ENCODE assay signal across 1 cellular context in genomic region chr7:104207731-104208420, GRCh38.
A peak's percentile ranks its signal among the peaks of the same experiment; 100 is the strongest.
TF ChIP-seq lines count a peak whose summit lies in the region.

ORC5 (minus strand) TSS chr7:104208013; CDS start chr7:104207904, 109 bp downstream.

TF ChIP-seq in HepG2, 621 proteins besides CTCF, POLR2A, EP300 and RAD21 (continued from another document and continues in another):
- TF ChIP-seq, protein P1, sequence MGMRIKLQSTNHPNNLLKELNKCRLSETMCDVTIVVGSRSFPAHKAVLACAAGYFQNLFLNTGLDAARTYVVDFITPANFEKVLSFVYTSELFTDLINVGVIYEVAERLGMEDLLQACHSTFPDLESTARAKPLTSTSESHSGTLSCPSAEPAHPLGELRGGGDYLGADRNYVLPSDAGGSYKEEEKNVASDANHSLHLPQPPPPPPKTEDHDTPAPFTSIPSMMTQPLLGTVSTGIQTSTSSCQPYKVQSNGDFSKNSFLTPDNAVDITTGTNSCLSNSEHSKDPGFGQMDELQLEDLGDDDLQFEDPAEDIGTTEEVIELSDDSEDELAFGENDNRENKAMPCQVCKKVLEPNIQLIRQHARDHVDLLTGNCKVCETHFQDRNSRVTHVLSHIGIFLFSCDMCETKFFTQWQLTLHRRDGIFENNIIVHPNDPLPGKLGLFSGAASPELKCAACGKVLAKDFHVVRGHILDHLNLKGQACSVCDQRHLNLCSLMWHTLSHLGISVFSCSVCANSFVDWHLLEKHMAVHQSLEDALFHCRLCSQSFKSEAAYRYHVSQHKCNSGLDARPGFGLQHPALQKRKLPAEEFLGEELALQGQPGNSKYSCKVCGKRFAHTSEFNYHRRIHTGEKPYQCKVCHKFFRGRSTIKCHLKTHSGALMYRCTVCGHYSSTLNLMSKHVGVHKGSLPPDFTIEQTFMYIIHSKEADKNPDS (CRISPR knock-in tag; IDR thresholded peaks at IDR 0.05): no peak
- TF ChIP-seq ZNF672 (CRISPR knock-in tag; IDR thresholded peaks at IDR 0.05): no peak
- TF ChIP-seq HNF4A (CRISPR knock-in tag; IDR thresholded peaks at IDR 0.05): no peak; the same call in 1 of the 2 replicates
- TF ChIP-seq ZNF549 (CRISPR knock-in tag; IDR thresholded peaks at IDR 0.05): no peak
- 0 out of 2 replicates have a peak, but pooled peaks have one; percentile 45 for TF ChIP-seq ESRRA (CRISPR knock-in tag; IDR thresholded peaks at IDR 0.05; ENCODE audit: low read depth)
- TF ChIP-seq DNMT1 (CRISPR knock-in tag; IDR thresholded peaks at IDR 0.05): peak; percentile 45; the same call in 1 of the 2 replicates
- TF ChIP-seq NONO (IDR thresholded peaks at IDR 0.05): no peak
- TF ChIP-seq NONO (CRISPR knock-in tag; conservative IDR thresholded peaks at IDR 0.05): peak; percentile 80
- TF ChIP-seq, protein P2, sequence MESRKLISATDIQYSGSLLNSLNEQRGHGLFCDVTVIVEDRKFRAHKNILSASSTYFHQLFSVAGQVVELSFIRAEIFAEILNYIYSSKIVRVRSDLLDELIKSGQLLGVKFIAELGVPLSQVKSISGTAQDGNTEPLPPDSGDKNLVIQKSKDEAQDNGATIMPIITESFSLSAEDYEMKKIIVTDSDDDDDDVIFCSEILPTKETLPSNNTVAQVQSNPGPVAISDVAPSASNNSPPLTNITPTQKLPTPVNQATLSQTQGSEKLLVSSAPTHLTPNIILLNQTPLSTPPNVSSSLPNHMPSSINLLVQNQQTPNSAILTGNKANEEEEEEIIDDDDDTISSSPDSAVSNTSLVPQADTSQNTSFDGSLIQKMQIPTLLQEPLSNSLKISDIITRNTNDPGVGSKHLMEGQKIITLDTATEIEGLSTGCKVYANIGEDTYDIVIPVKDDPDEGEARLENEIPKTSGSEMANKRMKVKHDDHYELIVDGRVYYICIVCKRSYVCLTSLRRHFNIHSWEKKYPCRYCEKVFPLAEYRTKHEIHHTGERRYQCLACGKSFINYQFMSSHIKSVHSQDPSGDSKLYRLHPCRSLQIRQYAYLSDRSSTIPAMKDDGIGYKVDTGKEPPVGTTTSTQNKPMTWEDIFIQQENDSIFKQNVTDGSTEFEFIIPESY (CRISPR knock-in tag; IDR thresholded peaks at IDR 0.05): 0 out of 2 replicates have a peak, but pooled peaks have one; percentile 22
- TF ChIP-seq BCLAF1 (IDR thresholded peaks at IDR 0.05): no peak
- TF ChIP-seq POGK (CRISPR knock-in tag; conservative IDR thresholded peaks at IDR 0.05): peak; percentile 82
- peak in 1 of 2 experiments; percentile 50; a peak in 1 of 4 replicates for TF ChIP-seq REST (IDR thresholded peaks at IDR 0.05; ENCODE audit: borderline replicate concordance in 1 of 2, low read depth in 1 of 2, low read length in 2 of 2)
- TF ChIP-seq EZH2 (conservative IDR thresholded peaks at IDR 0.05; ENCODE audit: low read depth, low read length): no peak
- TF ChIP-seq ZBTB8A (CRISPR knock-in tag; IDR thresholded peaks at IDR 0.05; ENCODE audit: borderline replicate concordance, low read depth): no peak
- TF ChIP-seq KLF6 (CRISPR knock-in tag; IDR thresholded peaks at IDR 0.05): peak; percentile 42; the same call in 1 of the 2 replicates
- TF ChIP-seq, protein P3, sequence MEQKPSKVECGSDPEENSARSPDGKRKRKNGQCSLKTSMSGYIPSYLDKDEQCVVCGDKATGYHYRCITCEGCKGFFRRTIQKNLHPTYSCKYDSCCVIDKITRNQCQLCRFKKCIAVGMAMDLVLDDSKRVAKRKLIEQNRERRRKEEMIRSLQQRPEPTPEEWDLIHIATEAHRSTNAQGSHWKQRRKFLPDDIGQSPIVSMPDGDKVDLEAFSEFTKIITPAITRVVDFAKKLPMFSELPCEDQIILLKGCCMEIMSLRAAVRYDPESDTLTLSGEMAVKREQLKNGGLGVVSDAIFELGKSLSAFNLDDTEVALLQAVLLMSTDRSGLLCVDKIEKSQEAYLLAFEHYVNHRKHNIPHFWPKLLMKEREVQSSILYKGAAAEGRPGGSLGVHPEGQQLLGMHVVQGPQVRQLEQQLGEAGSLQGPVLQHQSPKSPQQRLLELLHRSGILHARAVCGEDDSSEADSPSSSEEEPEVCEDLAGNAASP (CRISPR knock-in tag; IDR thresholded peaks at IDR 0.05; ENCODE audit: borderline replicate concordance): no peak
- TF ChIP-seq ZBTB3 (CRISPR knock-in tag; IDR thresholded peaks at IDR 0.05; ENCODE audit: borderline replicate concordance, low read depth): peak; percentile 66; the same call in 1 of the 2 replicates
- TF ChIP-seq HNRNPH1 (optimal IDR thresholded peaks at IDR 0.05; ENCODE audit: low read depth, low read length): no peak
- TF ChIP-seq E2F2 (CRISPR knock-in tag; IDR thresholded peaks at IDR 0.05; ENCODE audit: borderline replicate concordance): no peak
- no peak for TF ChIP-seq RFX1 (IDR thresholded peaks at IDR 0.05)
- 0 out of 2 replicates have a peak, but pooled peaks have one; percentile 42 for TF ChIP-seq AHR (CRISPR knock-in tag; IDR thresholded peaks at IDR 0.05)
- no peak for TF ChIP-seq ATF6 (CRISPR knock-in tag; conservative IDR thresholded peaks at IDR 0.05)
- TF ChIP-seq ARNT (IDR thresholded peaks at IDR 0.05): no peak
- TF ChIP-seq, protein P4, sequence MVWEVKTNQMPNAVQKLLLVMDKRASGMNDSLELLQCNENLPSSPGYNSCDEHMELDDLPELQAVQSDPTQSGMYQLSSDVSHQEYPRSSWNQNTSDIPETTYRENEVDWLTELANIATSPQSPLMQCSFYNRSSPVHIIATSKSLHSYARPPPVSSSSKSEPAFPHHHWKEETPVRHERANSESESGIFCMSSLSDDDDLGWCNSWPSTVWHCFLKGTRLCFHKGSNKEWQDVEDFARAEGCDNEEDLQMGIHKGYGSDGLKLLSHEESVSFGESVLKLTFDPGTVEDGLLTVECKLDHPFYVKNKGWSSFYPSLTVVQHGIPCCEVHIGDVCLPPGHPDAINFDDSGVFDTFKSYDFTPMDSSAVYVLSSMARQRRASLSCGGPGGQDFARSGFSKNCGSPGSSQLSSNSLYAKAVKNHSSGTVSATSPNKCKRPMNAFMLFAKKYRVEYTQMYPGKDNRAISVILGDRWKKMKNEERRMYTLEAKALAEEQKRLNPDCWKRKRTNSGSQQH (CRISPR knock-in tag; IDR thresholded peaks at IDR 0.05; ENCODE audit: low read depth): no peak; the same call in 1 of the 2 replicates
- TF ChIP-seq HIVEP1 (CRISPR knock-in tag; IDR thresholded peaks at IDR 0.05): peak; percentile 56; the same call in 1 of the 2 replicates
- TF ChIP-seq, protein P5, sequence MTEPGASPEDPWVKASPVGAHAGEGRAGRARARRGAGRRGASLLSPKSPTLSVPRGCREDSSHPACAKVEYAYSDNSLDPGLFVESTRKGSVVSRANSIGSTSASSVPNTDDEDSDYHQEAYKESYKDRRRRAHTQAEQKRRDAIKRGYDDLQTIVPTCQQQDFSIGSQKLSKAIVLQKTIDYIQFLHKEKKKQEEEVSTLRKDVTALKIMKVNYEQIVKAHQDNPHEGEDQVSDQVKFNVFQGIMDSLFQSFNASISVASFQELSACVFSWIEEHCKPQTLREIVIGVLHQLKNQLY (CRISPR knock-in tag; IDR thresholded peaks at IDR 0.05): peak; percentile 31; the same call in 1 of the 2 replicates
- no peak for TF ChIP-seq ZBTB42 (CRISPR knock-in tag; IDR thresholded peaks at IDR 0.05)
- no peak for TF ChIP-seq ZFP37 (CRISPR knock-in tag; IDR thresholded peaks at IDR 0.05; ENCODE audit: borderline replicate concordance)
- 0 out of 2 replicates have a peak, but pooled peaks have one; percentile 35 for TF ChIP-seq NR0B2 (CRISPR knock-in tag; IDR thresholded peaks at IDR 0.05)
- TF ChIP-seq, protein P6, sequence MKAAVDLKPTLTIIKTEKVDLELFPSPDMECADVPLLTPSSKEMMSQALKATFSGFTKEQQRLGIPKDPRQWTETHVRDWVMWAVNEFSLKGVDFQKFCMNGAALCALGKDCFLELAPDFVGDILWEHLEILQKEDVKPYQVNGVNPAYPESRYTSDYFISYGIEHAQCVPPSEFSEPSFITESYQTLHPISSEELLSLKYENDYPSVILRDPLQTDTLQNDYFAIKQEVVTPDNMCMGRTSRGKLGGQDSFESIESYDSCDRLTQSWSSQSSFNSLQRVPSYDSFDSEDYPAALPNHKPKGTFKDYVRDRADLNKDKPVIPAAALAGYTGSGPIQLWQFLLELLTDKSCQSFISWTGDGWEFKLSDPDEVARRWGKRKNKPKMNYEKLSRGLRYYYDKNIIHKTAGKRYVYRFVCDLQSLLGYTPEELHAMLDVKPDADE (CRISPR knock-in tag; IDR thresholded peaks at IDR 0.05): no peak
